Comparison of ENCODE assay signal across 20 cellular contexts in the genomic region with DNA sequence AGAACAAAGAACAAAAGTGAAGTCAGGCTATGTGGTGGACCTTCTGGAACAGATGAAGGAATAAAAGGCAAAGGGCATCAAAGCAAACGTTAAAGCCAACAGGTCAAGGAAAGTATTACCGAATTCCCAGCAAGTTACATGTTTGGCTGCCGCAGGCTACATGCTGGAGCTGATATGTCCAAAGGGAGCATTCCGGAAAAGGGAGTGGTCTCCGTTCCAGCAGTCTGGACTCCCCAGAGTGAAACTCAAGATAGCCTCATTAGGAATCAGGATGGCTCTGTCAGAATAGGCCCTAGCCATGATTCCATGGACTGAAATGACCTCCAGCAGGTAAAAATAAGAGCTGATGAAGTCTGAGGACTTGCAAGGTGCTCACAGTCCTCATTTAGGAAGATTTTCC.
DNase-seq lines count a peak whose midpoint lies in the region; ATAC-seq and TF ChIP-seq lines count a peak whose summit lies in the region.
"Had no signal": no experiment of that assay in that cellular context is flagged by ENCODE, and none has a peak within 500 bp of the region (broad histone marks: within the 10 kb centered on the region; RNA-seq: fewer than 3 reads in every experiment).

No MANE protein-coding gene starts in this region.

- H3K4me1 Mint-ChIP-seq in activated T-cell treated with anti-CD3 and anti-CD28 coated beads, Interleukin-2, amount 50 U/mL, for 72 hours (ENCODE audit: low read depth) = no peaks in the 10 kb centered on the region
- H3K4me1 Mint-ChIP-seq: activated naive CD8-positive, alpha-beta T cell treated with anti-CD3 and anti-CD28 coated beads for 36 hours had no signal

- no peak overlapping the region for H3K4me3 Mint-ChIP-seq in activated T-cell treated with anti-CD3 and anti-CD28 coated beads, Interleukin-2, amount 50 U/mL, for 72 hours
- H3K4me3 Mint-ChIP-seq: activated naive CD8-positive, alpha-beta T cell treated with anti-CD3 and anti-CD28 coated beads for 36 hours; nephron; stimulated activated naive CD8-positive, alpha-beta T cell treated with anti-CD3 and anti-CD28 coated beads, Interleukin-15, Interleukin-2, amounts not matched to agents 100 ng/mL and 50 ng/mL, for 24 hours had no signal

- H3K9me3 ChIP-seq in smooth muscle cell (replicated peaks; ENCODE audit: low read depth) = no peaks in the 10 kb centered on the region
- H3K9me3 ChIP-seq: body of pancreas, right lobe of liver had no signal

- H3K27me3 Mint-ChIP-seq in activated T-cell treated with anti-CD3 and anti-CD28 coated beads, Interleukin-2, amount 50 U/mL, for 72 hours (ENCODE audit: low read depth) = no peaks in the 10 kb centered on the region
- H3K27me3 Mint-ChIP-seq: activated naive CD8-positive, alpha-beta T cell treated with anti-CD3 and anti-CD28 coated beads for 36 hours; stimulated activated naive CD8-positive, alpha-beta T cell treated with anti-CD3 and anti-CD28 coated beads, Interleukin-15, Interleukin-2, amounts not matched to agents 100 ng/mL and 50 ng/mL, for 24 hours had no signal

- 85% methylated on average over 5 of the region's 5 CpGs for WGBS in smooth muscle cell (ENCODE audit: low lambda C conversion rate)

- no peaks in the 10 kb centered on the region for H3F3A ChIP-seq in smooth muscle cell (ENCODE audit: low read depth)

- no peaks in the 10 kb centered on the region for H3K36me3 ChIP-seq in smooth muscle cell (ENCODE audit: low read depth)
- H3K36me3 ChIP-seq: right lobe of liver, transverse colon had no signal

- no peaks in the 10 kb centered on the region for H3K27me3 ChIP-seq in smooth muscle cell (ENCODE audit: low read depth)
- H3K27me3 ChIP-seq: body of pancreas, right lobe of liver, transverse colon had no signal

- no peak overlapping the region for H3K9ac ChIP-seq in smooth muscle cell (ENCODE audit: low read depth)
- H3K9ac ChIP-seq: parathyroid adenoma had no signal

- peak; percentile 99 for DNase-seq in NCI-H226
- peak; percentile 83 for DNase-seq in fibroblast of the aortic adventitia (ENCODE audit: low read depth)
- DNase-seq in left lobe of liver (ENCODE audit: low spot score) = no peak
- no peak for DNase-seq in smooth muscle cell (lab: John Stamatoyannopoulos, UW; ENCODE audit: unreplicated experiment)
- no peak for DNase-seq in activated T-cell treated with anti-CD3 and anti-CD28 coated beads, Interleukin-2, amount 50 U/mL, for 72 hours
- no peak for DNase-seq in T1000 (lab: John Stamatoyannopoulos, UW)
- DNase-seq in substantia nigra (lab: John Stamatoyannopoulos, UW) = no peak
- DNase-seq in anterior cingulate cortex (lab: John Stamatoyannopoulos, UW) = no peak
- DNase-seq: activated naive CD8-positive, alpha-beta T cell treated with anti-CD3 and anti-CD28 coated beads for 36 hours; body of pancreas; effector CD8-positive, alpha-beta T cell; erythroblast; NCI-H2081; right lobe of liver; T-helper 9 cell; transverse colon had no signal

- no peak overlapping the region for H3K4me3 ChIP-seq in fibroblast of the aortic adventitia (ENCODE audit: low read depth, low read length)
- no peak overlapping the region for H3K4me3 ChIP-seq in smooth muscle cell
- H3K4me3 ChIP-seq: body of pancreas, right lobe of liver, transverse colon had no signal

- no peak overlapping the region for H3K27ac ChIP-seq in smooth muscle cell (ENCODE audit: low read depth)
- H3K27ac ChIP-seq in substantia nigra (ENCODE audit: low read depth, low read length, poor library complexity, severe bottlenecking) = no peak overlapping the region
- H3K27ac ChIP-seq: body of pancreas, C4-2B, parathyroid adenoma, right lobe of liver, transverse colon had no signal

- H2AFZ ChIP-seq in smooth muscle cell (ENCODE audit: low read depth) = peak overlapping the region; percentile 38
- H2AFZ ChIP-seq: parathyroid adenoma had no signal

- H4K20me1 ChIP-seq in smooth muscle cell (ENCODE audit: low read depth) = no peaks in the 10 kb centered on the region

- peak; percentile 19 for ATAC-seq in left lobe of liver
- no peak for ATAC-seq in activated T-cell treated with anti-CD3 and anti-CD28 coated beads, Interleukin-2, amount 50 U/mL, for 72 hours (replicated peaks in 1 of 2)
- ATAC-seq: body of pancreas had no signal

- TF ChIP-seq CTCF in fibroblast of the aortic adventitia (IDR thresholded peaks at IDR 0.05; ENCODE audit: insufficient read depth, low read length) (no peak), smooth muscle cell (IDR thresholded peaks at IDR 0.05; ENCODE audit: borderline replicate concordance, insufficient read depth, poor library complexity, severe bottlenecking) (no peak)

- H3K4me1 ChIP-seq in smooth muscle cell (ENCODE audit: low read depth) = no peaks in the 10 kb centered on the region
- H3K4me1 ChIP-seq: body of pancreas, parathyroid adenoma, right lobe of liver, transverse colon had no signal

- no peaks in the 10 kb centered on the region for H3K36me3 Mint-ChIP-seq in activated T-cell treated with anti-CD3 and anti-CD28 coated beads, Interleukin-2, amount 50 U/mL, for 72 hours (ENCODE audit: insufficient read depth in 2 of 2)
- H3K36me3 Mint-ChIP-seq: activated naive CD8-positive, alpha-beta T cell treated with anti-CD3 and anti-CD28 coated beads for 36 hours had no signal

- H3K27ac Mint-ChIP-seq in activated T-cell treated with anti-CD3 and anti-CD28 coated beads, Interleukin-2, amount 50 U/mL, for 72 hours = no peak overlapping the region
- H3K27ac Mint-ChIP-seq: activated naive CD8-positive, alpha-beta T cell treated with anti-CD3 and anti-CD28 coated beads for 36 hours; nephron; stimulated activated naive CD8-positive, alpha-beta T cell treated with anti-CD3 and anti-CD28 coated beads, Interleukin-15, Interleukin-2, amounts not matched to agents 100 ng/mL and 50 ng/mL, for 24 hours had no signal

- H3K79me2 ChIP-seq in smooth muscle cell (ENCODE audit: low read depth) = no peaks in the 10 kb centered on the region
- H3K79me2 ChIP-seq: parathyroid adenoma had no signal

- H3K9me3 Mint-ChIP-seq in activated T-cell treated with anti-CD3 and anti-CD28 coated beads, Interleukin-2, amount 50 U/mL, for 72 hours = peaks cover 5 to 7% of the 10 kb centered on the region in 2 donors

- no peak overlapping the region for H3K4me2 ChIP-seq in smooth muscle cell

Comparison
In these comparisons a context has a peak if more than half of its experiments do, and no peak if none do; other contexts are left out.
1. DNase-seq: peak in NCI-H226 (single experiment) and fibroblast of the aortic adventitia (single experiment); none in left lobe of liver (single experiment), smooth muscle cell (single experiment), activated T-cell treated with anti-CD3 and anti-CD28 coated beads, Interleukin-2, amount 50 U/mL, for 72 hours (0 of 2), T1000 (single experiment), substantia nigra (0 of 49) and anterior cingulate cortex (0 of 58).